In genomic region chr3:55243686-55244085, GRCh38 we compare ENCODE assay signal across 14 cellular contexts.
"Had no signal": no experiment of that assay in that cellular context is flagged by ENCODE, and none has a peak within 500 bp of the region (broad histone marks: within the 10 kb centered on the region; RNA-seq: fewer than 3 reads in every experiment).

No MANE protein-coding gene starts in this region.

- H3K9me3 ChIP-seq: ascending aorta, sigmoid colon had no signal

- H3K27ac ChIP-seq: ascending aorta, cardiac muscle cell, left ventricle myocardium inferior, sigmoid colon, tibial nerve had no signal

- DNase-seq: activated CD8-positive, alpha-beta memory T cell treated with anti-CD3 and anti-CD28 coated beads, Interleukin-2, amount 50 U/mL, for 48 hours; activated CD8-positive, alpha-beta T cell treated with anti-CD3 and anti-CD28 coated beads, Interleukin-2, amount 10 ng/mL, durations not matched to agents 7 days and 5 days; activated naive CD8-positive, alpha-beta T cell treated with anti-CD3 and anti-CD28 coated beads, Interleukin-2, amount 10 ng/mL, durations not matched to agents 7 days and 5 days; foreskin melanocyte; head of caudate nucleus; left ventricle myocardium inferior; sigmoid colon; stimulated activated CD4-positive, alpha-beta T cell treated with anti-CD3 and anti-CD28 coated beads, Interleukin-2, amount 100 ng/mL, for 24 hours; stimulated activated naive B cell treated with anti-CD40 and anti-IgM and Interleukin-4, amounts not matched to agents 10 μg/mL and 1 μg/mL and 100 μg/mL, for 72 hours had no signal

- H3K27me3 Mint-ChIP-seq: activated naive CD8-positive, alpha-beta T cell treated with anti-CD3 and anti-CD28 coated beads, Interleukin-2, amount 10 ng/mL, durations not matched to agents 7 days and 5 days; stimulated activated naive B cell treated with anti-CD40 and anti-IgM and Interleukin-4, amounts not matched to agents 10 μg/mL and 1 μg/mL and 100 μg/mL, for 72 hours had no signal

- H3K4me1 Mint-ChIP-seq: activated naive CD8-positive, alpha-beta T cell treated with anti-CD3 and anti-CD28 coated beads, Interleukin-2, amount 10 ng/mL, durations not matched to agents 7 days and 5 days; memory B cell; stimulated activated naive B cell treated with anti-CD40 and anti-IgM and Interleukin-4, amounts not matched to agents 10 μg/mL and 1 μg/mL and 100 μg/mL, for 72 hours had no signal

- H3K36me3 Mint-ChIP-seq: activated naive CD8-positive, alpha-beta T cell treated with anti-CD3 and anti-CD28 coated beads, Interleukin-2, amount 10 ng/mL, durations not matched to agents 7 days and 5 days; memory B cell; stimulated activated naive B cell treated with anti-CD40 and anti-IgM and Interleukin-4, amounts not matched to agents 10 μg/mL and 1 μg/mL and 100 μg/mL, for 72 hours had no signal

- H3K36me3 ChIP-seq: ascending aorta, cardiac muscle cell, left ventricle myocardium inferior, sigmoid colon, tibial nerve had no signal

- H3K4me3 Mint-ChIP-seq: activated CD8-positive, alpha-beta T cell treated with anti-CD3 and anti-CD28 coated beads, Interleukin-2, amount 10 ng/mL, durations not matched to agents 7 days and 5 days; activated naive CD8-positive, alpha-beta T cell treated with anti-CD3 and anti-CD28 coated beads, Interleukin-2, amount 10 ng/mL, durations not matched to agents 7 days and 5 days; memory B cell; nephron; stimulated activated naive B cell treated with anti-CD40 and anti-IgM and Interleukin-4, amounts not matched to agents 10 μg/mL and 1 μg/mL and 100 μg/mL, for 72 hours had no signal

- H3K27me3 ChIP-seq: ascending aorta, cardiac muscle cell, sigmoid colon, tibial nerve had no signal

- H3K27ac Mint-ChIP-seq: activated CD8-positive, alpha-beta T cell treated with anti-CD3 and anti-CD28 coated beads, Interleukin-2, amount 10 ng/mL, durations not matched to agents 7 days and 5 days; activated naive CD8-positive, alpha-beta T cell treated with anti-CD3 and anti-CD28 coated beads, Interleukin-2, amount 10 ng/mL, durations not matched to agents 7 days and 5 days; memory B cell; nephron; stimulated activated naive B cell treated with anti-CD40 and anti-IgM and Interleukin-4, amounts not matched to agents 10 μg/mL and 1 μg/mL and 100 μg/mL, for 72 hours had no signal

- H3K4me3 ChIP-seq: ascending aorta, cardiac muscle cell, left ventricle myocardium inferior, sigmoid colon, tibial nerve had no signal

- ATAC-seq: activated CD8-positive, alpha-beta T cell treated with anti-CD3 and anti-CD28 coated beads, Interleukin-2, amount 10 ng/mL, durations not matched to agents 7 days and 5 days; stimulated activated naive B cell treated with anti-CD40 and anti-IgM and Interleukin-4, amounts not matched to agents 10 μg/mL and 1 μg/mL and 100 μg/mL, for 72 hours had no signal

- H3K4me1 ChIP-seq: ascending aorta, left ventricle myocardium inferior, sigmoid colon, tibial nerve had no signal
